ENCODE assay signal across 7 cellular contexts in the genomic region with DNA sequence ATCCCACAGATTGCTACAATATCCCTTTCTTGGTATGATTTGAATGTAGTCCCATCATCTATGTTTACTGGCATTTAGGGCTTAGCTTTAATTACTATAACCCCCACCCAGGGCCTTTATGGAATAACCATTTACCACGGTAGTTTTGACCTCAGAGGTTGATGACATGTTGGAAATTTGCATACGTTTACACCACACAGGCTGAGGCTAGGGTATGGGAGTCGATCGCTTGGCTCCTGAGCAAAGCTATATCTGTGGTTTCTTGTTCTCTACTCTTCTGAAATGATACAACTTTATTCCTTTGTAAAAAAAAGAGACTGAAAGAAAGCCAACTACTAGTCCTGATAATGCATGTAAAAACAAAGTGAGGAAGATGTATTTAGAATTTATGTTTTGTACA.
"Had no signal": no experiment of that assay in that cellular context is flagged by ENCODE, and none has a peak within 500 bp of the region (broad histone marks: within the 10 kb centered on the region; RNA-seq: fewer than 3 reads in every experiment).

No MANE protein-coding gene starts in this region.

- H3K27ac ChIP-seq: GM23248, HL-60, KMS-11 had no signal

- DNase-seq: GM23248, KBM-7 had no signal

- ATAC-seq: HepG2 had no signal

- H3K4me3 ChIP-seq: GM23248, HAP-1 had no signal

- H3K4me2 ChIP-seq: KMS-11 had no signal

- H3K27ac Mint-ChIP-seq: IgD-negative memory B cell had no signal

- H3K4me3 Mint-ChIP-seq: IgD-negative memory B cell had no signal

- H3K36me3 Mint-ChIP-seq: IgD-negative memory B cell had no signal

- H3K36me3 ChIP-seq: HAP-1 had no signal

- H2AFZ ChIP-seq: GM23248 had no signal

- H3K9me3 ChIP-seq: HAP-1 had no signal

- H3K9ac ChIP-seq: GM23248, KMS-11 had no signal
